Comparison of ENCODE assay signal across 28 cellular contexts in the genomic region with DNA sequence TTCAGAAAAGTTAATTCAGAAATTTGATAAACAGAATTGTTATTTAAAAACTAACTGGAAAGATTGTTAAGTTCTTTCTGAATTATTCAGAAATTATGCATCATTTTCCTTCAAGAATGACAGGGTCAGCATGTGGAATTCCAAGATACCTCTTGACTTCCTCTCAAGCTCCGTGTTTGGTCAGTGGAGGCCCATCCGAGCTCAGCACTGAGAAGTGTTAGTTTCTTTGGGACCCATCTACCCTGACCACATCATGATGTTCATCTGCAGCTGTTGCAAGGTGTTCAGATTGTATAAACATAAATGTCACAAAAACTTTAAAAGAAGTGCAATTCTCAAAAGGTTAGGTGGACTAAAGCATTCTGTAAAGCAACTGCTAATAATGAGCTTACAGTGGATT.
"Had no signal": no experiment of that assay in that cellular context is flagged by ENCODE, and none has a peak within 500 bp of the region (broad histone marks: within the 10 kb centered on the region; RNA-seq: fewer than 3 reads in every experiment).

No MANE protein-coding gene starts in this region.

- H3K27me3 Mint-ChIP-seq: activated B cell treated with CpG ODN at 0.5 μM for 24 hours; activated CD4-positive, alpha-beta T cell treated with anti-CD3 and anti-CD28 coated beads, Interleukin-2, amount 10 ng/mL, durations not matched to agents 24 days and 14 days; activated CD8-positive, alpha-beta memory T cell treated with anti-CD3 and anti-CD28 coated beads, Interleukin-2, amount 10 ng/mL, durations not matched to agents 7 days and 5 days; activated naive CD4-positive, alpha-beta T cell treated with anti-CD3 and anti-CD28 coated beads, Interleukin-2, amount 10 ng/mL, durations not matched to agents 7 days and 5 days; brain; central memory CD8-positive, alpha-beta T cell; T-cell had no signal

- DNase-seq: activated B cell treated with CpG ODN at 0.5 μM for 24 hours; activated CD4-positive, alpha-beta T cell treated with anti-CD3 and anti-CD28 coated beads for 1 hour; activated CD4-positive, alpha-beta T cell treated with anti-CD3 and anti-CD28 coated beads, Interleukin-2, amount 10 ng/mL, durations not matched to agents 24 days and 14 days; activated CD4-positive, alpha-beta T cell treated with anti-CD3 and anti-CD28 coated beads, Interleukin-2, amount 50 U/mL, for 48 hours; activated CD8-positive, alpha-beta memory T cell treated with anti-CD3 and anti-CD28 coated beads, Interleukin-2, amount 10 ng/mL, durations not matched to agents 7 days and 5 days; activated gamma-delta T cell treated with Interleukin-2 at 50 U/mL for 16 hours; activated naive CD4-positive, alpha-beta T cell treated with anti-CD3 and anti-CD28 coated beads, Interleukin-2, amount 10 ng/mL, durations not matched to agents 7 days and 5 days; activated T-cell treated with anti-CD3 and anti-CD28 coated beads, Interleukin-2, amount 50 U/mL, for 48 hours; amniotic stem cell; Kasumi-1; NCI-H1092 treated with DMSO at 0.1 percent for 48 hours; NCI-H1436; NCI-H187; NCI-H2081; NCI-H510A treated with DMSO at 0.1 percent for 48 hours; NCI-H69; NK-92 treated with Interleukin-12 subunit alpha and Interleukin-12 subunit beta, amount 100 ng/mL, for 24 hours; OCI-M1; RPMI8226; T-cell; T-helper 2 cell; T1000 had no signal

- H3K4me3 Mint-ChIP-seq: activated B cell treated with CpG ODN at 0.5 μM for 24 hours; activated CD4-positive, alpha-beta T cell treated with anti-CD3 and anti-CD28 coated beads, Interleukin-2, amount 10 ng/mL, durations not matched to agents 24 days and 14 days; activated CD8-positive, alpha-beta memory T cell treated with anti-CD3 and anti-CD28 coated beads, Interleukin-2, amount 10 ng/mL, durations not matched to agents 7 days and 5 days; activated naive CD4-positive, alpha-beta T cell treated with anti-CD3 and anti-CD28 coated beads, Interleukin-2, amount 10 ng/mL, durations not matched to agents 7 days and 5 days; brain; central memory CD8-positive, alpha-beta T cell; T-cell had no signal

- ATAC-seq: activated CD8-positive, alpha-beta memory T cell treated with anti-CD3 and anti-CD28 coated beads, Interleukin-2, amount 10 ng/mL, durations not matched to agents 7 days and 5 days; Panc1; Right ventricle myocardium inferior; T-cell had no signal

- H3K9me3 Mint-ChIP-seq: activated B cell treated with CpG ODN at 0.5 μM for 24 hours; activated CD4-positive, alpha-beta T cell treated with anti-CD3 and anti-CD28 coated beads, Interleukin-2, amount 10 ng/mL, durations not matched to agents 24 days and 14 days; activated naive CD4-positive, alpha-beta T cell treated with anti-CD3 and anti-CD28 coated beads, Interleukin-2, amount 10 ng/mL, durations not matched to agents 7 days and 5 days; activated T-helper 2 cell treated with anti-CD3 and anti-CD28 coated beads, Interferon-gamma antibody, Interleukin-2, Interleukin-4, amounts not matched to agents 10 μg/mL and 5 μg/mL and 100 μg/mL, durations not matched to agents 14 hours and 24 hours and 36 hours; brain; central memory CD8-positive, alpha-beta T cell; T-cell had no signal

- H3K4me1 Mint-ChIP-seq: activated B cell treated with CpG ODN at 0.5 μM for 24 hours had no signal

- H3K27ac Mint-ChIP-seq: activated B cell treated with CpG ODN at 0.5 μM for 24 hours; activated CD8-positive, alpha-beta memory T cell treated with anti-CD3 and anti-CD28 coated beads, Interleukin-2, amount 10 ng/mL, durations not matched to agents 7 days and 5 days; activated T-helper 2 cell treated with anti-CD3 and anti-CD28 coated beads, Interferon-gamma antibody, Interleukin-2, Interleukin-4, amounts not matched to agents 10 μg/mL and 5 μg/mL and 100 μg/mL, durations not matched to agents 14 hours and 24 hours and 36 hours had no signal

- FAIRE-seq: TTC549 had no signal
